ENCODE assay signal across 12 cellular contexts in genomic region chr2:101427743-101428142, GRCh38. TPM values are rescaled to one million over a fixed set of nuclear protein-coding genes. Genes with fewer than 3 reads are reported as not detected.
"Had no signal": no experiment of that assay in that cellular context is flagged by ENCODE, and none has a peak within 500 bp of the region (broad histone marks: within the 10 kb centered on the region; RNA-seq: fewer than 3 reads in every experiment).

No MANE protein-coding gene starts in this region.

- H3K9ac ChIP-seq: GM23248, KMS-11 had no signal

- H3K36me3 ChIP-seq: HAP-1 had no signal

- H3K4me3 ChIP-seq: GM23248, HAP-1 had no signal

- FAIRE-seq: HTR-8/SVneo had no signal

- ATAC-seq: HCT116 had no signal

- H3K9me3 ChIP-seq: HAP-1 had no signal

- H3K4me2 ChIP-seq: KMS-11 had no signal

- H3K27ac ChIP-seq: GM23248, KMS-11 had no signal

- DNase-seq: GM23248, GOT3, H7, HFFc6, IMR-90, KBM-7 had no signal

- H3K4me1 ChIP-seq: HAP-1 had no signal

- H2AFZ ChIP-seq: GM23248 had no signal

RNA-seq across cellular contexts. Expression of gene CREG2, which starts 40.4 kb away (rescaled TPM):
- total RNA-seq: H4, HFFc6, HT-29, IMR-90 had no signal

RNA-seq across cellular contexts. Expression of gene RFX8, which starts 47.2 kb away (rescaled TPM):
- total RNA-seq: H4, H7, HT-29 had no signal
